12 cellular contexts compared by ENCODE assay signal in the genomic region with DNA sequence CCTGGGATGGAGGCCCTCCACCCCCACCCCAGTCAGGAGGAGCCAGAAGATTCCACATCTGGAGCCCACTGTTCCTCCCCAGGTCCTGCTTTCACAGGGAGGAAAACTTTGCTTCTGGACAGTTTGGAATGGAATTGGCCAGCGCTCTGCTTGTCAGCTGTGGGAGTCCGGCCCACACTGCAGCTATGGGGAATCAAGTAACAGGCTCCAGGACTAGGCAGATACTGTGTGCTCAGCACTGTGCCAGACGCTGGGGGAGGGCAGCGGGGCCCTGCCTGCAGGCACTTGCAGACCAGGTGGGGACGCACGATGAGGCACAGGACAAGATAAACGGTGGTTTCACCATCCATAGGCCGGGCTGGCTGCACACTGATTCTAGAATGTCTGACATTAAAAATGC.
DNase-seq lines count a peak whose midpoint lies in the region; FAIRE-seq and TF ChIP-seq lines count a peak whose summit lies in the region.
"Had no signal": no experiment of that assay in that cellular context is flagged by ENCODE, and none has a peak within 500 bp of the region (broad histone marks: within the 10 kb centered on the region; RNA-seq: fewer than 3 reads in every experiment).

No MANE protein-coding gene starts in this region.

- H3K4me3 Mint-ChIP-seq in mesothelial cell of epicardium, result no peak overlapping the region
- H3K4me3 Mint-ChIP-seq: activated T-helper 17 cell treated with anti-CD3 and anti-CD28 coated beads, Interleukin-2, amount 50 U/mL, for 72 hours; CD8-positive, alpha-beta T cell had no signal

- FAIRE-seq in H54 (lab: Jason Lieb, UNC) (no peak), urothelium cell line (lab: Jason Lieb, UNC) (no peak)

- no peaks in the 10 kb centered on the region for H3K79me2 ChIP-seq in OCI-LY7 (ENCODE audit: insufficient read depth, low read depth, low read length)

- TF ChIP-seq EP300 in esophagus muscularis mucosa (IDR thresholded peaks at IDR 0.05), result no peak

- no peaks in the 10 kb centered on the region for H3K9me2 ChIP-seq in OCI-LY7 (ENCODE audit: insufficient read depth, low read length)

- no peak overlapping the region for H3K4me2 ChIP-seq in OCI-LY7 (ENCODE audit: low read length)

- H4K20me1 ChIP-seq in OCI-LY7 (ENCODE audit: insufficient read depth, low read length), result no peaks in the 10 kb centered on the region

- POLR2A ChIA-PET in OCI-LY7 (lab: Charles Lee), result no interaction called here

- DNase-seq in H54 (ENCODE audit: insufficient read length, low spot score) (no peak), esophagus muscularis mucosa (ENCODE audit: extremely low spot score) (no peak), mesothelial cell of epicardium (ENCODE audit: low spot score in 2 of 2, unreplicated experiment in 2 of 2) (no peak), superior temporal gyrus (ENCODE audit: extremely low spot score) (peak; percentile 55), urothelium cell line (ENCODE audit: low spot score) (no peak), NOMO-1 treated with DMSO at 0.1 percent for 48 hours (lab: John Stamatoyannopoulos, UW; ENCODE audit: unreplicated experiment) (no peak), OCI-LY7 (ENCODE audit: low spot score) (no peak), medulla oblongata (ENCODE audit: extremely low spot score) (no peak)
- DNase-seq: activated CD4-positive, CD25-positive, alpha-beta regulatory T cell treated with anti-CD3 and anti-CD28 coated beads, Interleukin-2, amount 50 U/mL, for 72 hours; CD8-positive, alpha-beta T cell; NCI-H510A treated with DMSO at 0.1 percent for 48 hours had no signal

- peaks cover 9% of the 10 kb centered on the region for H3K36me3 Mint-ChIP-seq in mesothelial cell of epicardium

- peak overlapping the region; percentile 75 for H3K27ac Mint-ChIP-seq in mesothelial cell of epicardium
- H3K27ac Mint-ChIP-seq: CD8-positive, alpha-beta T cell had no signal

- H3K36me3 ChIP-seq in esophagus muscularis mucosa, result peaks cover 0 to 24% (median 10%) of the 10 kb centered on the region in 4 donors
- H3K36me3 ChIP-seq in OCI-LY7 (ENCODE audit: insufficient read depth, low read length), result peaks cover 61% of the 10 kb centered on the region

- no peaks in the 10 kb centered on the region for H3K27me3 ChIP-seq in esophagus muscularis mucosa

- H3K4me1 ChIP-seq in esophagus muscularis mucosa (peaks cover 56 to 87% (median 86%) of the 10 kb centered on the region in 4 donors), OCI-LY7 (ENCODE audit: insufficient read depth, low read length, poor library complexity, severe bottlenecking) (no peaks in the 10 kb centered on the region)

- H3K27ac ChIP-seq in esophagus muscularis mucosa (replicated peaks in 1 of 4) (peak overlapping the region; percentile 84 to 97 (median 92)), OCI-LY7 (ENCODE audit: low read depth, low read length, poor library complexity, severe bottlenecking) (no peak overlapping the region)

- H3K4me1 Mint-ChIP-seq in mesothelial cell of epicardium, result peaks cover 32% of the 10 kb centered on the region

- H3K9me3 Mint-ChIP-seq in mesothelial cell of epicardium, result no peaks in the 10 kb centered on the region
- H3K9me3 Mint-ChIP-seq: activated T-helper 17 cell treated with anti-CD3 and anti-CD28 coated beads, Interleukin-2, amount 50 U/mL, for 72 hours; CD8-positive, alpha-beta T cell had no signal

- no peak for TF ChIP-seq CTCF in esophagus muscularis mucosa (IDR thresholded peaks at IDR 0.05)
- TF ChIP-seq CTCF in mesothelial cell of epicardium (IDR thresholded peaks at IDR 0.05; ENCODE audit: unreplicated experiment), result no peak
- no peak for TF ChIP-seq CTCF in OCI-LY7 (conservative IDR thresholded peaks at IDR 0.05; ENCODE audit: low read length)

- no TSS peak for BruUV-seq in OCI-LY7 (replicated peaks; lab: Mats Ljungman, UMichigan)

- intact Hi-C loops in esophagus muscularis mucosa (cut with DNase I), result no loop called here
- intact Hi-C loops in OCI-LY7 (cut with micrococcal nuclease; ENCODE audit: unreplicated experiment), result no loop called here

- H2AFZ ChIP-seq in OCI-LY7 (ENCODE audit: low read length), result no peak overlapping the region

- no peak overlapping the region for H3K4me3 ChIP-seq in esophagus muscularis mucosa
- no peak overlapping the region for H3K4me3 ChIP-seq in OCI-LY7 (ENCODE audit: low read depth, low read length, poor library complexity, severe bottlenecking)

- H3K9me3 ChIP-seq in esophagus muscularis mucosa, result no peaks in the 10 kb centered on the region
- H3K9me3 ChIP-seq in OCI-LY7 (ENCODE audit: low read length), result no peaks in the 10 kb centered on the region

- CTCF ChIA-PET in OCI-LY7 (lab: Charles Lee; ENCODE audit: unreplicated experiment), result no interaction called here

- H3K27me3 Mint-ChIP-seq in mesothelial cell of epicardium (ENCODE audit: low read depth), result no peaks in the 10 kb centered on the region
- H3K27me3 Mint-ChIP-seq: activated T-helper 17 cell treated with anti-CD3 and anti-CD28 coated beads, Interleukin-2, amount 50 U/mL, for 72 hours had no signal

- WGBS in esophagus muscularis mucosa, result 34% methylated on average over 7 of the region's 8 CpGs

- TF ChIP-seq POLR2A in H54 (IDR thresholded peaks at IDR 0.05; ENCODE audit: low read depth, low read length) (0 out of 2 replicates have a peak, but pooled peaks have one; percentile 9), esophagus muscularis mucosa (IDR thresholded peaks at IDR 0.05; ENCODE audit: low read depth) (no peak)
